8 cellular contexts compared by ENCODE assay signal in genomic region chr2:24917086-24917485, GRCh38. TPM values are rescaled to one million over a fixed set of nuclear protein-coding genes. Genes with fewer than 3 reads are reported as not detected.
DNase-seq lines count a peak whose midpoint lies in the region; ATAC-seq, FAIRE-seq and TF ChIP-seq lines count a peak whose summit lies in the region.
"Had no signal": no experiment of that assay in that cellular context is flagged by ENCODE, and none has a peak within 500 bp of the region (broad histone marks: within the 10 kb centered on the region; RNA-seq: fewer than 3 reads in every experiment).

No MANE protein-coding gene starts in this region.

- no peaks in the 10 kb centered on the region for H3K36me3 ChIP-seq in skeletal muscle satellite cell (ENCODE audit: insufficient read depth, low read length)

- DNase-seq in GM12892 (ENCODE audit: insufficient read length) (peak; percentile 42), NCI-H82 treated with DMSO at 0.1 percent for 48 hours (lab: John Stamatoyannopoulos, UW; ENCODE audit: unreplicated experiment) (no peak)
- DNase-seq in activated T-cell treated with anti-CD3 and anti-CD28 coated beads, Interleukin-2, amount 50 U/mL, for 72 hours = peak; percentile 66 to 67

- H3K4me1 Mint-ChIP-seq in activated T-cell treated with anti-CD3 and anti-CD28 coated beads, Interleukin-2, amount 50 U/mL, for 72 hours (ENCODE audit: low read depth) = peaks cover 49% of the 10 kb centered on the region

- H3K36me3 Mint-ChIP-seq in activated T-cell treated with anti-CD3 and anti-CD28 coated beads, Interleukin-2, amount 50 U/mL, for 72 hours (ENCODE audit: insufficient read depth in 2 of 2) = peaks cover under 1 to 3% of the 10 kb centered on the region in 2 donors

- H3K9me3 Mint-ChIP-seq in activated T-cell treated with anti-CD3 and anti-CD28 coated beads, Interleukin-2, amount 50 U/mL, for 72 hours = no peaks in the 10 kb centered on the region

- peak overlapping the region; percentile 84 to 90 for H3K4me3 Mint-ChIP-seq in activated T-cell treated with anti-CD3 and anti-CD28 coated beads, Interleukin-2, amount 50 U/mL, for 72 hours

- peaks cover 35% of the 10 kb centered on the region for H3K4me1 ChIP-seq in skeletal muscle satellite cell (ENCODE audit: control insufficient read depth, insufficient read depth, low read length)

- H3K4me3 ChIP-seq in skeletal muscle satellite cell (ENCODE audit: low read length) = no peak overlapping the region

- FAIRE-seq in GM12892 (lab: Jason Lieb, UNC) = peak; percentile 70
- FAIRE-seq: TTC549 had no signal

- no peak overlapping the region for H3K9ac ChIP-seq in skeletal muscle satellite cell (ENCODE audit: low read depth, low read length)

- H3K27ac Mint-ChIP-seq in activated T-cell treated with anti-CD3 and anti-CD28 coated beads, Interleukin-2, amount 50 U/mL, for 72 hours = no peak overlapping the region

- TF ChIP-seq POLR2A in GM12892 (IDR thresholded peaks at IDR 0.05; ENCODE audit: low read depth, low read length) = no peak

- H3K4me2 ChIP-seq in skeletal muscle satellite cell (ENCODE audit: low read length) = peak overlapping the region; percentile 96

- no peaks in the 10 kb centered on the region for H3K27me3 Mint-ChIP-seq in activated T-cell treated with anti-CD3 and anti-CD28 coated beads, Interleukin-2, amount 50 U/mL, for 72 hours (ENCODE audit: low read depth)

- ATAC-seq in HG02798 (IDR thresholded peaks at IDR 0.05; ENCODE audit: poor library complexity, unreplicated experiment) = peak; percentile 35
- ATAC-seq in activated T-cell treated with anti-CD3 and anti-CD28 coated beads, Interleukin-2, amount 50 U/mL, for 72 hours (replicated peaks in 1 of 2) = peak; percentile 45 to 53
- no peak for ATAC-seq in GM18858 (IDR thresholded peaks at IDR 0.05; ENCODE audit: unreplicated experiment)
- ATAC-seq in GM21576 (IDR thresholded peaks at IDR 0.05; ENCODE audit: unreplicated experiment) = no peak

- no peaks in the 10 kb centered on the region for H3K9me3 ChIP-seq in skeletal muscle satellite cell (replicated peaks; ENCODE audit: low read length)

- no peaks in the 10 kb centered on the region for H3K27me3 ChIP-seq in skeletal muscle satellite cell (ENCODE audit: control insufficient read depth, insufficient read depth, low read length)

RNA-seq across cellular contexts. Expression of gene ADCY3, which starts 3.0 kb away (rescaled TPM):
- polyA plus RNA-seq in GM12892 (2012; ENCODE audit: missing spikeins) = 82.3 TPM
- 10 to 100 TPM; 55.5 to 63.4 TPM for total RNA-seq in activated T-cell treated with anti-CD3 and anti-CD28 coated beads, Interleukin-2, amount 50 U/mL, for 72 hours
- 31.9 and 34.1 TPM in 2 replicates for total RNA-seq in skeletal muscle satellite cell (2012; rRNA removed)

RNA-seq across cellular contexts. Expression of gene DNAJC27, which starts 54.7 kb away (rescaled TPM):
- polyA plus RNA-seq in GM12892 (2012; ENCODE audit: missing spikeins) = 3.0 TPM
- 1 to 10 TPM; 7.4 to 9.8 TPM for total RNA-seq in activated T-cell treated with anti-CD3 and anti-CD28 coated beads, Interleukin-2, amount 50 U/mL, for 72 hours
- total RNA-seq in skeletal muscle satellite cell (2012; rRNA removed) = 0.76 and 5.0 TPM in 2 replicates

Comparison
In these comparisons a context has a peak if more than half of its experiments do, and no peak if none do; other contexts are left out.
1. ATAC-seq: peak in HG02798 (single experiment) and activated T-cell treated with anti-CD3 and anti-CD28 coated beads, Interleukin-2, amount 50 U/mL, for 72 hours (2 of 2); none in GM18858 (single experiment) and GM21576 (single experiment).